ENCODE assay signal across 15 cellular contexts in genomic region chr3:66836363-66837152, GRCh38.
DNase-seq lines count a peak whose midpoint lies in the region; ATAC-seq and TF ChIP-seq lines count a peak whose summit lies in the region.
"Had no signal": no experiment of that assay in that cellular context is flagged by ENCODE, and none has a peak within 500 bp of the region (broad histone marks: within the 10 kb centered on the region; RNA-seq: fewer than 3 reads in every experiment).

No MANE protein-coding gene starts in this region.

- H3K4me2 ChIP-seq in SK-N-SH, result no peak overlapping the region

- TF ChIP-seq EP300 in SK-N-SH (IDR thresholded peaks at IDR 0.05; ENCODE audit: borderline replicate concordance in 1 of 2, low read depth in 1 of 2, low read length in 1 of 2), result no peak

- POLR2A ChIA-PET in SK-N-SH (lab: Yijun Ruan, JAX) (no interaction called here), RWPE1 (lab: Yijun Ruan, JAX; ENCODE audit: low non-redundant PET) (no interaction called here)

- CTCF ChIA-PET in SK-N-SH (lab: Yijun Ruan, JAX), result interaction anchor here (0.6 to 2.6 kb wide), 3 partner anchors 14 to 23 kb away, joined by 3 to 14 read pairs (median 4); no protein-coding TSS in a partner anchor
- CTCF ChIA-PET in RWPE1 (lab: Yijun Ruan, JAX), result no interaction called here

- H3K9me3 Mint-ChIP-seq in type B pancreatic cell, result no peaks in the 10 kb centered on the region
- H3K9me3 Mint-ChIP-seq: activated naive CD8-positive, alpha-beta T cell treated with anti-CD3 and anti-CD28 coated beads, Interleukin-2, amount 50 U/mL, for 24 hours; CD4-positive, CD25-positive, alpha-beta regulatory T cell had no signal

- peaks cover 6% of the 10 kb centered on the region for H3K27me3 Mint-ChIP-seq in type B pancreatic cell
- H3K27me3 Mint-ChIP-seq: activated naive CD8-positive, alpha-beta T cell treated with anti-CD3 and anti-CD28 coated beads, Interleukin-2, amount 50 U/mL, for 24 hours had no signal

- TF ChIP-seq CTCF in SK-N-SH (IDR thresholded peaks at IDR 0.05) (peak; percentile 40), RWPE1 (conservative IDR thresholded peaks at IDR 0.05; ENCODE audit: low read depth) (peak; percentile 31; the same call in 1 of the 2 replicates), type B pancreatic cell (conservative IDR thresholded peaks at IDR 0.05) (peak; percentile 66)

- H3F3A ChIP-seq in SK-N-SH (replicated peaks; ENCODE audit: insufficient read depth), result no peaks in the 10 kb centered on the region

- H3K4me3 ChIP-seq in SK-N-SH (ENCODE audit: low read depth in 2 of 2, low read length in 1 of 2), result no peak overlapping the region
- H3K4me3 ChIP-seq: upper lobe of left lung had no signal

- TF ChIP-seq RAD21 in SK-N-SH (IDR thresholded peaks at IDR 0.05; ENCODE audit: low read length), result peak; percentile 12; the same call in 1 of the 2 replicates

- H3K27ac ChIP-seq in SK-N-SH (ENCODE audit: low read depth in 2 of 2, low read length in 1 of 2) (no peak overlapping the region), RWPE1 (no peak overlapping the region)
- H3K27ac ChIP-seq: epithelial cell of prostate, upper lobe of left lung had no signal

- peaks cover 4% of the 10 kb centered on the region for H3K4me1 Mint-ChIP-seq in type B pancreatic cell (ENCODE audit: unreplicated experiment)
- H3K4me1 Mint-ChIP-seq: activated naive CD8-positive, alpha-beta T cell treated with anti-CD3 and anti-CD28 coated beads, Interleukin-2, amount 50 U/mL, for 24 hours; CD4-positive, CD25-positive, alpha-beta regulatory T cell had no signal

- no peaks in the 10 kb centered on the region for H3K9me2 ChIP-seq in SK-N-SH

- 43% methylated on average over 5 of the region's 5 CpGs for WGBS in SK-N-SH (ENCODE audit: low lambda C conversion rate)

- no peaks in the 10 kb centered on the region for H3K36me3 ChIP-seq in SK-N-SH (replicated peaks in 1 of 2; ENCODE audit: control insufficient read depth in 1 of 2, insufficient read depth in 2 of 2, low read length in 1 of 2)
- H3K36me3 ChIP-seq: upper lobe of left lung had no signal

- H3K4me1 ChIP-seq in SK-N-SH (ENCODE audit: control insufficient read depth in 1 of 2, insufficient read depth in 2 of 2, low read depth in 1 of 2, low read length in 1 of 2), result no peaks in the 10 kb centered on the region
- H3K4me1 ChIP-seq: upper lobe of left lung had no signal

- no peaks in the 10 kb centered on the region for H3K79me2 ChIP-seq in SK-N-SH (ENCODE audit: insufficient read depth)

- no peak for ATAC-seq in SK-N-SH treated with all-trans-retinoic acid at 6 μM for 48 hours
- no peak for ATAC-seq in HG03159 (IDR thresholded peaks at IDR 0.05; ENCODE audit: unreplicated experiment)
- ATAC-seq: activated CD8-positive, alpha-beta T cell treated with anti-CD3 and anti-CD28 coated beads, Interleukin-2, amount 10 ng/mL, durations not matched to agents 7 days and 5 days; activated naive CD8-positive, alpha-beta T cell treated with anti-CD3 and anti-CD28 coated beads, Interleukin-2, amount 50 U/mL, for 24 hours; left cardiac atrium had no signal

- H3K36me3 Mint-ChIP-seq in type B pancreatic cell, result no peaks in the 10 kb centered on the region
- H3K36me3 Mint-ChIP-seq: CD4-positive, CD25-positive, alpha-beta regulatory T cell had no signal

- H3K9me3 ChIP-seq in SK-N-SH, result no peaks in the 10 kb centered on the region
- H3K9me3 ChIP-seq: upper lobe of left lung had no signal

- intact Hi-C loops in posterior cingulate gyrus (cut with DNase I), result loop anchor here (5.0 kb wide), 1 partner anchor 559 kb away; no protein-coding TSS in a partner anchor

- H3K27me3 ChIP-seq in SK-N-SH (ENCODE audit: insufficient read depth), result no peaks in the 10 kb centered on the region
- H3K27me3 ChIP-seq: upper lobe of left lung had no signal

- no peak overlapping the region for H3K4me3 Mint-ChIP-seq in type B pancreatic cell
- H3K4me3 Mint-ChIP-seq: activated CD8-positive, alpha-beta T cell treated with anti-CD3 and anti-CD28 coated beads, Interleukin-2, amount 10 ng/mL, durations not matched to agents 7 days and 5 days; activated naive CD8-positive, alpha-beta T cell treated with anti-CD3 and anti-CD28 coated beads, Interleukin-2, amount 50 U/mL, for 24 hours; CD4-positive, CD25-positive, alpha-beta regulatory T cell had no signal

- no peak overlapping the region for H2AFZ ChIP-seq in SK-N-SH (ENCODE audit: low read depth)

- H4K20me1 ChIP-seq in SK-N-SH (ENCODE audit: insufficient read depth), result no peaks in the 10 kb centered on the region

- H3K9ac ChIP-seq in SK-N-SH, result no peak overlapping the region

- H3K27ac Mint-ChIP-seq in type B pancreatic cell, result no peak overlapping the region
- H3K27ac Mint-ChIP-seq: activated CD8-positive, alpha-beta T cell treated with anti-CD3 and anti-CD28 coated beads, Interleukin-2, amount 10 ng/mL, durations not matched to agents 7 days and 5 days; activated naive CD8-positive, alpha-beta T cell treated with anti-CD3 and anti-CD28 coated beads, Interleukin-2, amount 50 U/mL, for 24 hours; CD4-positive, CD25-positive, alpha-beta regulatory T cell had no signal

- DNase-seq in SK-N-SH, result no peak
- DNase-seq in RWPE1 (ENCODE audit: low spot score), result no peak
- peak; percentile 53 for DNase-seq in globus pallidus (ENCODE audit: low spot score)
- no peak for DNase-seq in type B pancreatic cell (ENCODE audit: extremely low spot score, unreplicated experiment)
- DNase-seq in NCI-H774 (lab: John Stamatoyannopoulos, UW), result no peak
- DNase-seq in posterior cingulate gyrus, result no peak
- DNase-seq: activated CD8-positive, alpha-beta T cell treated with anti-CD3 and anti-CD28 coated beads, Interleukin-2, amount 10 ng/mL, durations not matched to agents 7 days and 5 days; activated naive CD8-positive, alpha-beta T cell treated with anti-CD3 and anti-CD28 coated beads, Interleukin-2, amount 50 U/mL, for 24 hours; CD4-positive, CD25-positive, alpha-beta regulatory T cell; left cardiac atrium; NCI-H2081 treated with DMSO at 0.1 percent for 48 hours; upper lobe of left lung had no signal

TF ChIP-seq in SK-N-SH, 30 proteins besides CTCF, POLR2A, EP300 and RAD21 (continues in another document):
- TF ChIP-seq ELF1 (IDR thresholded peaks at IDR 0.05) (no peak), GATA2 (CRISPR knock-in tag; IDR thresholded peaks at IDR 0.05) (no peak), EZH2phosphoT487 (IDR thresholded peaks at IDR 0.05; ENCODE audit: borderline replicate concordance, low read depth) (no peak), NRF1 (IDR thresholded peaks at IDR 0.05; ENCODE audit: low read depth, low read length) (no peak), TEAD4 (IDR thresholded peaks at IDR 0.05; ENCODE audit: borderline replicate concordance, insufficient read depth) (no peak), RFX5 (IDR thresholded peaks at IDR 0.05; ENCODE audit: low read length) (no peak), TAF1 (IDR thresholded peaks at IDR 0.05; ENCODE audit: borderline replicate concordance, low read depth, low read length) (no peak), RXRA (IDR thresholded peaks at IDR 0.05; ENCODE audit: borderline replicate concordance, low read depth) (no peak), SMC3 (IDR thresholded peaks at IDR 0.05; ENCODE audit: low read depth, low read length) (no peak), ZBTB33 (IDR thresholded peaks at IDR 0.05; ENCODE audit: borderline replicate concordance, low read depth) (no peak)

TF ChIP-seq in SK-N-SH treated with all-trans-retinoic acid at 6 μM for 48 hours, 23 proteins besides CTCF, POLR2A, EP300 and RAD21:
- TF ChIP-seq ISL1 (CRISPR knock-in tag; IDR thresholded peaks at IDR 0.05) (no peak), TCF4 (CRISPR knock-in tag; IDR thresholded peaks at IDR 0.05; ENCODE audit: borderline replicate concordance) (no peak), TOX (CRISPR knock-in tag; IDR thresholded peaks at IDR 0.05; ENCODE audit: borderline replicate concordance) (no peak), ZC3H10 (CRISPR knock-in tag; IDR thresholded peaks at IDR 0.05) (no peak)
- TF ChIP-seq, protein P1, sequence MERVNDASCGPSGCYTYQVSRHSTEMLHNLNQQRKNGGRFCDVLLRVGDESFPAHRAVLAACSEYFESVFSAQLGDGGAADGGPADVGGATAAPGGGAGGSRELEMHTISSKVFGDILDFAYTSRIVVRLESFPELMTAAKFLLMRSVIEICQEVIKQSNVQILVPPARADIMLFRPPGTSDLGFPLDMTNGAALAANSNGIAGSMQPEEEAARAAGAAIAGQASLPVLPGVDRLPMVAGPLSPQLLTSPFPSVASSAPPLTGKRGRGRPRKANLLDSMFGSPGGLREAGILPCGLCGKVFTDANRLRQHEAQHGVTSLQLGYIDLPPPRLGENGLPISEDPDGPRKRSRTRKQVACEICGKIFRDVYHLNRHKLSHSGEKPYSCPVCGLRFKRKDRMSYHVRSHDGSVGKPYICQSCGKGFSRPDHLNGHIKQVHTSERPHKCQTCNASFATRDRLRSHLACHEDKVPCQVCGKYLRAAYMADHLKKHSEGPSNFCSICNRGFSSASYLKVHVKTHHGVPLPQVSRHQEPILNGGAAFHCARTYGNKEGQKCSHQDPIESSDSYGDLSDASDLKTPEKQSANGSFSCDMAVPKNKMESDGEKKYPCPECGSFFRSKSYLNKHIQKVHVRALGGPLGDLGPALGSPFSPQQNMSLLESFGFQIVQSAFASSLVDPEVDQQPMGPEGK (CRISPR knock-in tag; IDR thresholded peaks at IDR 0.05; ENCODE audit: borderline replicate concordance), result no peak
